In genomic region chr2:195313976-195314375, GRCh38 we compare ENCODE assay signal across 20 cellular contexts.
DNase-seq lines count a peak whose midpoint lies in the region; ATAC-seq, FAIRE-seq and TF ChIP-seq lines count a peak whose summit lies in the region.
"Had no signal": no experiment of that assay in that cellular context is flagged by ENCODE, and none has a peak within 500 bp of the region (broad histone marks: within the 10 kb centered on the region; RNA-seq: fewer than 3 reads in every experiment).

No MANE protein-coding gene starts in this region.

- H2AFZ ChIP-seq in K562 (ENCODE audit: low read depth, low read length), result no peak overlapping the region
- H2AFZ ChIP-seq: parathyroid adenoma had no signal

- no peak for TF ChIP-seq CTCF in K562 (IDR thresholded peaks at IDR 0.05 in 2 of 3, conservative IDR thresholded peaks at IDR 0.05 in 1 of 3; ENCODE audit: insufficient read depth in 2 of 3, low read depth in 1 of 3, low read length in 3 of 3)

- H3K27ac Mint-ChIP-seq in CD4-positive, alpha-beta memory T cell, result no peak overlapping the region
- H3K27ac Mint-ChIP-seq: activated naive CD8-positive, alpha-beta T cell treated with anti-CD3 and anti-CD28 coated beads, Interleukin-2, amount 50 U/mL, for 24 hours had no signal

- H3K4me3 ChIP-seq in K562, result no peak overlapping the region
- H3K4me3 ChIP-seq in CD4-positive, alpha-beta memory T cell (ENCODE audit: low read length in 2 of 2), result no peak overlapping the region
- H3K4me3 ChIP-seq: cardiac muscle cell, left lung, SJSA1, smooth muscle cell had no signal

- H3K9ac ChIP-seq in K562 (ENCODE audit: insufficient read depth in 1 of 2, low read depth in 2 of 2, low read length in 2 of 2), result no peak overlapping the region
- H3K9ac ChIP-seq: parathyroid adenoma had no signal

- H3K27me3 ChIP-seq in K562 (ENCODE audit: control insufficient read depth in 2 of 2, insufficient read depth in 2 of 2, low read length in 2 of 2), result no peaks in the 10 kb centered on the region
- no peaks in the 10 kb centered on the region for H3K27me3 ChIP-seq in CD4-positive, alpha-beta memory T cell (ENCODE audit: insufficient read depth, low read length)
- H3K27me3 ChIP-seq: cardiac muscle cell, left lung, SJSA1 had no signal

- no peak for TF ChIP-seq POLR2A in K562 (conservative IDR thresholded peaks at IDR 0.05)

- intact Hi-C loops in K562 (cut with micrococcal nuclease), result loop anchor here (5.0 to 10.0 kb wide), 2 partner anchors 623 to 769 kb away; no protein-coding TSS in a partner anchor
- intact Hi-C loops in CD4-positive, alpha-beta memory T cell (cut with micrococcal nuclease), result no loop called here

- H3K4me3 Mint-ChIP-seq in CD4-positive, alpha-beta memory T cell, result no peak overlapping the region
- H3K4me3 Mint-ChIP-seq: activated naive CD8-positive, alpha-beta T cell treated with anti-CD3 and anti-CD28 coated beads, Interleukin-2, amount 50 U/mL, for 24 hours had no signal

- in situ Hi-C loops in K562 (cut with MboI), result no loop called here

- H3K4me1 Mint-ChIP-seq in CD4-positive, alpha-beta memory T cell, result peaks cover 0 to 4% (median 0%) of the 10 kb centered on the region in 4 donors

- no TSS peak for BruUV-seq in K562 (replicated peaks; lab: Mats Ljungman, UMichigan)

- H3K27ac ChIP-seq in K562 (ENCODE audit: extremely low read depth, low read depth, low read length), result no peak overlapping the region
- H3K27ac ChIP-seq in CD4-positive, alpha-beta memory T cell (ENCODE audit: low read depth, low read length), result no peak overlapping the region
- H3K27ac ChIP-seq: cardiac muscle cell, left lung, parathyroid adenoma, SJSA1 had no signal

- POLR2A ChIA-PET in K562 (lab: Yijun Ruan, JAX), result no interaction called here
- POLR2A ChIA-PET in CD4-positive, alpha-beta memory T cell (lab: Charles Lee; ENCODE audit: partially characterized antibody), result no interaction called here

- peak; percentile 68 for FAIRE-seq in K562 (lab: Jason Lieb, UNC)

- TF ChIP-seq RAD21 in K562 (CRISPR knock-in tag; conservative IDR thresholded peaks at IDR 0.05 in 1 of 2, IDR thresholded peaks at IDR 0.05 in 1 of 2), result no peak

- no peak for TF ChIP-seq EP300 in K562 (IDR thresholded peaks at IDR 0.05; ENCODE audit: low read length)

- H3K79me2 ChIP-seq in K562 (ENCODE audit: control insufficient read depth, insufficient read depth, low read length), result no peaks in the 10 kb centered on the region
- H3K79me2 ChIP-seq: parathyroid adenoma had no signal

- no peaks in the 10 kb centered on the region for H4K20me1 ChIP-seq in K562 (replicated peaks; ENCODE audit: control insufficient read depth, insufficient read depth, low read length)

- no peaks in the 10 kb centered on the region; a peak in 1 of 5 replicates for H3K4me1 ChIP-seq in K562 (replicated peaks in 1 of 2; ENCODE audit: control insufficient read depth in 2 of 2, insufficient read depth in 2 of 2, low read length in 2 of 2)
- no peaks in the 10 kb centered on the region for H3K4me1 ChIP-seq in CD4-positive, alpha-beta memory T cell (ENCODE audit: insufficient read depth, low read length)
- H3K4me1 ChIP-seq: parathyroid adenoma had no signal

- H3K36me3 ChIP-seq in K562 (ENCODE audit: control insufficient read depth, insufficient read depth, low read length), result no peaks in the 10 kb centered on the region
- no peaks in the 10 kb centered on the region for H3K36me3 ChIP-seq in CD4-positive, alpha-beta memory T cell (ENCODE audit: insufficient read depth, low read length)
- H3K36me3 ChIP-seq: cardiac muscle cell, left lung, SJSA1 had no signal

- no peaks in the 10 kb centered on the region for H3K36me3 Mint-ChIP-seq in CD4-positive, alpha-beta memory T cell

- WGBS in K562 (ENCODE audit: insufficient coverage, low coverage, missing lambda C conversion rate), result 0% methylated on average over 1 of the region's 1 CpG

- no peaks in the 10 kb centered on the region for H3K9me1 ChIP-seq in K562 (ENCODE audit: control insufficient read depth, insufficient read depth, low read length)

- no peak for DNase-seq in K562 (ENCODE audit: extremely low read depth in 1 of 4, low spot score in 3 of 4)
- DNase-seq in NCI-H146 (lab: John Stamatoyannopoulos, UW), result no peak
- no peak for DNase-seq in CD4-positive, alpha-beta memory T cell
- no peak for DNase-seq in GM03348 (ENCODE audit: low spot score)
- DNase-seq: activated naive CD8-positive, alpha-beta T cell treated with anti-CD3 and anti-CD28 coated beads, Interleukin-2, amount 50 U/mL, for 24 hours; activated T-cell treated with anti-CD3 and anti-CD28 coated beads, Interleukin-2, amount 50 U/mL, for 48 hours; DMS 273 treated with DMSO at 0.1 percent for 48 hours; Karpas-422; left lung; NCI-H1694; stimulated activated naive CD8-positive, alpha-beta T cell treated with anti-CD3 and anti-CD28 coated beads, Interleukin-15, Interleukin-2, amounts not matched to agents 100 U/mL and 50 U/mL, for 24 hours; T1000 had no signal

- H3K4me2 ChIP-seq in K562 (ENCODE audit: insufficient read depth, low read length), result no peak overlapping the region
- H3K4me2 ChIP-seq: smooth muscle cell had no signal

- H3K27me3 Mint-ChIP-seq in CD4-positive, alpha-beta memory T cell, result no peaks in the 10 kb centered on the region
- H3K27me3 Mint-ChIP-seq: activated naive CD8-positive, alpha-beta T cell treated with anti-CD3 and anti-CD28 coated beads, Interleukin-2, amount 50 U/mL, for 24 hours had no signal

- CTCF ChIA-PET in K562 (lab: Yijun Ruan, JAX; ENCODE audit: low intra/inter-chr PET ratio), result no interaction called here
- CTCF ChIA-PET in CD4-positive, alpha-beta memory T cell (lab: Charles Lee; ENCODE audit: partially characterized antibody), result no interaction called here

- ATAC-seq in GM19043 (IDR thresholded peaks at IDR 0.05; ENCODE audit: low read depth, unreplicated experiment), result peak; percentile 65
- peak; percentile 62 for ATAC-seq in GM21737 (IDR thresholded peaks at IDR 0.05; ENCODE audit: unreplicated experiment)
- ATAC-seq in HG03135 (IDR thresholded peaks at IDR 0.05; ENCODE audit: unreplicated experiment), result peak; percentile 71
- no peak for ATAC-seq in K562
- ATAC-seq: activated naive CD8-positive, alpha-beta T cell treated with anti-CD3 and anti-CD28 coated beads, Interleukin-2, amount 50 U/mL, for 24 hours; HCT116; left lung; stimulated activated naive CD8-positive, alpha-beta T cell treated with anti-CD3 and anti-CD28 coated beads, Interleukin-15, Interleukin-2, amounts not matched to agents 100 U/mL and 50 U/mL, for 24 hours had no signal

- no peaks in the 10 kb centered on the region for H3K9me3 Mint-ChIP-seq in CD4-positive, alpha-beta memory T cell
- H3K9me3 Mint-ChIP-seq: activated naive CD8-positive, alpha-beta T cell treated with anti-CD3 and anti-CD28 coated beads, Interleukin-2, amount 50 U/mL, for 24 hours had no signal

- no peaks in the 10 kb centered on the region for H3K9me3 ChIP-seq in K562 (replicated peaks; ENCODE audit: control insufficient read depth, insufficient read depth, low read depth, low read length)
- H3K9me3 ChIP-seq in CD4-positive, alpha-beta memory T cell (ENCODE audit: control insufficient read depth in 1 of 2, low read length in 2 of 2), result no peaks in the 10 kb centered on the region
- H3K9me3 ChIP-seq: left lung, SJSA1 had no signal

TF ChIP-seq in K562, 482 proteins besides CTCF, POLR2A, EP300 and RAD21 (continues in another document):
- TF ChIP-seq ZNF280A (IDR thresholded peaks at IDR 0.05; ENCODE audit: low read depth, partially characterized antibody) (no peak), DIDO1 (tag; IDR thresholded peaks at IDR 0.05; ENCODE audit: low read depth) (no peak), ZNF764 (CRISPR knock-in tag; IDR thresholded peaks at IDR 0.05; ENCODE audit: low read depth) (no peak), MNT (conservative IDR thresholded peaks at IDR 0.05) (no peak), ZNF121 (CRISPR knock-in tag; conservative IDR thresholded peaks at IDR 0.05) (no peak), PPARD (CRISPR knock-in tag; IDR thresholded peaks at IDR 0.05) (no peak)
